ENCODE assay signal across 1 cellular context in the genomic region with DNA sequence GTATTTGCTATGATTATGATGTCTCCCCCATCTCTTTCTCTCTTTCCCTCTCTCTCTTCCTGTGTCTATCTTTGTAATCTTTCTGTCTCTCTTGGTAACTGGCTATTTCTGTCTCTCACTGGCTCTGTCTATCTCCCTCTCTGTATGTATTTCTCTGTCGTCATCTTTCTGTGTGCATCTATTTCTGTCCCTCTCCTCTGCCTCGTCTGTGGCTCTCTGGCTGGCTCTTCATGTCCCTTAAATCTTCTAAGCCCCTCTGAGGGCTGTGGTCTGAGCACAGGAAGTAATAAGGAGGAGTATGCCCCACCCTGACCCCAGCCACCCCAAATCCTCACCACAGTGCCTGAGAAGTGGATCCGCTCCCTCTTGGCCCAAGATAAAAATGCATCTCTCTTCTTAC.
TF ChIP-seq lines count a peak whose summit lies in the region.

No MANE protein-coding gene starts in this region.

TF ChIP-seq in IMR-90, 13 proteins besides CTCF, POLR2A, EP300 and RAD21 (continued from another document):
- TF ChIP-seq ELK1 (IDR thresholded peaks at IDR 0.05; ENCODE audit: borderline replicate concordance, low read depth, low read length) (no peak), CHD1 (IDR thresholded peaks at IDR 0.05; ENCODE audit: low read depth, low read length) (no peak), FOS (IDR thresholded peaks at IDR 0.05; ENCODE audit: low read depth, low read length) (no peak)
